1 cellular context compared by ENCODE assay signal in genomic region chrX:26466387-26466786, GRCh38.
TF ChIP-seq lines count a peak whose summit lies in the region.

No MANE protein-coding gene starts in this region.

TF ChIP-seq in K562, 482 proteins besides CTCF, POLR2A, EP300 and RAD21 (continued from another document):
- TF ChIP-seq CLOCK (CRISPR knock-in tag; IDR thresholded peaks at IDR 0.05; ENCODE audit: borderline replicate concordance) (no peak), C11orf30 (IDR thresholded peaks at IDR 0.05; ENCODE audit: low read depth) (no peak), RBM14 (IDR thresholded peaks at IDR 0.05; ENCODE audit: borderline replicate concordance, insufficient read depth, low read depth, low read length) (no peak), CBFA2T2 (conservative IDR thresholded peaks at IDR 0.05) (peak; percentile 36; the same call in 1 of the 2 replicates), ATF3 (IDR thresholded peaks at IDR 0.05) (no peak), ATF3 (CRISPR knock-in tag; conservative IDR thresholded peaks at IDR 0.05) (no peak), CEBPZ (IDR thresholded peaks at IDR 0.05; ENCODE audit: borderline replicate concordance, low read depth, low read length) (no peak), TCF3 (CRISPR knock-in tag; IDR thresholded peaks at IDR 0.05) (peak; percentile 44), CBFA2T3 (IDR thresholded peaks at IDR 0.05) (peak; percentile 56)
